Comparison of ENCODE assay signal across 9 cellular contexts in the genomic region with DNA sequence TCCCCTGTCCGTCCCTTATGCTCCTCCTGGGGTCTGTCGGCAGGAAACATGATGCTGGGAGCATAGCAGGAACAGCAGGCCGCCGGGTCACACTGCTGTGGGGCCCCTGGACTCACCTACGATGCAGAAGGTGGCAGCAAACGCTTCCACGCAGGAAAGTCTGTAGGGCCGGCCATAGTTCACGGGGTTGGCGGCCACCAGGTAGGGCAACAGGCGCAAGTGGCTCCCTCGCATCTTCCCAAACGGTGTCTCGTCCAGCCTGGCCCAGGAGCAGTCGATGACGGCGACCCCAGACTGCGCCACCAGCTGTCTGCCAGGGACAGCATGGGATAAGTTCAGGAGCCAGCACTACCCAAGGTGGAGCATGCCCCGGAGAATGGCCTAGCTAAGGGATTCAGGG. TPM values are rescaled to one million over a fixed set of nuclear protein-coding genes. Genes with fewer than 3 reads are reported as not detected.
DNase-seq lines count a peak whose midpoint lies in the region; ATAC-seq, FAIRE-seq and TF ChIP-seq lines count a peak whose summit lies in the region.
"Had no signal": no experiment of that assay in that cellular context is flagged by ENCODE, and none has a peak within 500 bp of the region (broad histone marks: within the 10 kb centered on the region; RNA-seq: fewer than 3 reads in every experiment).

No MANE protein-coding gene starts in this region.

- ATAC-seq in pancreas = no peak

- no peaks in the 10 kb centered on the region for H3K27me3 Mint-ChIP-seq in Caco-2 (ENCODE audit: insufficient read depth, unreplicated experiment)

- H3F3A ChIP-seq in PC-9 (ENCODE audit: insufficient read depth, low read depth) = peaks cover 8% of the 10 kb centered on the region; the same call in 1 of the 2 replicates

- no peak for TF ChIP-seq CTCF in Caco-2 (IDR thresholded peaks at IDR 0.05; ENCODE audit: insufficient read depth in 1 of 2, low read depth in 1 of 2, low read length in 1 of 2, severe bottlenecking in 1 of 2, unreplicated experiment in 1 of 2)
- TF ChIP-seq CTCF in PC-9 (conservative IDR thresholded peaks at IDR 0.05) = no peak
- no peak for TF ChIP-seq CTCF in epithelial cell of proximal tubule (conservative IDR thresholded peaks at IDR 0.05; ENCODE audit: low read depth, low read length)
- no peak for TF ChIP-seq CTCF in pancreas (IDR thresholded peaks at IDR 0.05)

- H3K27ac Mint-ChIP-seq in Caco-2 (ENCODE audit: unreplicated experiment) = no peak overlapping the region

- peak overlapping the region; percentile 95 for H3K4me2 ChIP-seq in PC-9

- H3K27me3 ChIP-seq in Caco-2 (replicated peaks; ENCODE audit: control insufficient read depth, insufficient read depth, low read length) (no peaks in the 10 kb centered on the region), PC-9 (ENCODE audit: insufficient read depth, low read depth) (no peaks in the 10 kb centered on the region), pancreas (no peaks in the 10 kb centered on the region)

- FAIRE-seq in pancreas (lab: Jason Lieb, UNC) = no peak
- no peak for FAIRE-seq in GM12892 (lab: Jason Lieb, UNC)

- 0 out of 2 replicates have a peak, but pooled peaks cover 3% of the 10 kb centered on the region for H3K4me1 ChIP-seq in Caco-2
- H3K4me1 ChIP-seq in PC-9 (replicated peaks; ENCODE audit: insufficient read depth) = peaks cover 17% of the 10 kb centered on the region
- H3K4me1 ChIP-seq in pancreas = peaks cover 10 to 21% (median 13%) of the 10 kb centered on the region in 3 donors

- peaks cover 28% of the 10 kb centered on the region for H3K36me3 Mint-ChIP-seq in Caco-2 (ENCODE audit: insufficient read depth, unreplicated experiment)

- no peak overlapping the region for H3K27ac ChIP-seq in PC-9
- H3K27ac ChIP-seq in pancreas = no peak overlapping the region

- intact Hi-C loops in Caco-2 (cut with micrococcal nuclease; ENCODE audit: unreplicated experiment) = no loop called here
- intact Hi-C loops in PC-9 (cut with micrococcal nuclease; ENCODE audit: unreplicated experiment) = no loop called here
- intact Hi-C loops in pancreas (cut with DNase I) = no loop called here

- H3K9me3 ChIP-seq in Caco-2 = no peaks in the 10 kb centered on the region
- H3K9me3 ChIP-seq in PC-9 (ENCODE audit: insufficient read depth, low read depth) = no peaks in the 10 kb centered on the region
- H3K9me3 ChIP-seq in pancreas = no peaks in the 10 kb centered on the region

- 53 to 69% methylated on average over 19 of the region's 19 CpGs for WGBS in pancreas, 2 donors

- CTCF ChIA-PET in Caco-2 (lab: Charles Lee) (interaction anchor here (0.7 kb wide), 1 partner anchor 13 kb away, joined by 3 read pairs; no protein-coding TSS in a partner anchor), PC-9 (lab: Charles Lee) (no interaction called here)

- POLR2A ChIA-PET in Caco-2 (lab: Charles Lee) = no interaction called here
- POLR2A ChIA-PET in PC-9 (lab: Charles Lee; ENCODE audit: unreplicated experiment) = no interaction called here

- TF ChIP-seq POLR2A in GM12892 (IDR thresholded peaks at IDR 0.05; ENCODE audit: low read depth, low read length) = no peak

- H3K4me3 ChIP-seq in Caco-2 (ENCODE audit: low read depth, low read length) (peak overlapping the region; percentile 79), PC-9 (peak overlapping the region; percentile 96), epithelial cell of proximal tubule (ENCODE audit: low read depth, low read length) (peak overlapping the region; percentile 87), pancreas (peak overlapping the region; percentile 93 to 100 (median 98))

- H3K9me2 ChIP-seq in PC-9 (ENCODE audit: insufficient read depth) = no peaks in the 10 kb centered on the region

- peak overlapping the region; percentile 68 for H3K4me3 Mint-ChIP-seq in Caco-2 (ENCODE audit: unreplicated experiment)

- BruUV-seq in Caco-2 (replicated peaks; lab: Mats Ljungman, UMichigan) (no TSS peak), PC-9 (replicated peaks; lab: Mats Ljungman, UMichigan) (no TSS peak)

- peaks cover 11% of the 10 kb centered on the region for H3K4me1 Mint-ChIP-seq in Caco-2 (ENCODE audit: low read depth, unreplicated experiment)

- 0 out of 2 replicates have a peak, but pooled peaks cover 6% of the 10 kb centered on the region for H4K20me1 ChIP-seq in PC-9 (ENCODE audit: insufficient read depth)

- H3K36me3 ChIP-seq in Caco-2 (ENCODE audit: control insufficient read depth, insufficient read depth, low read length) (no peaks in the 10 kb centered on the region; the same call in 1 of the 2 replicates), PC-9 (ENCODE audit: low read depth) (no peaks in the 10 kb centered on the region), pancreas (peaks cover 0 to 13% (median 0%) of the 10 kb centered on the region in 3 donors)

- H3K79me2 ChIP-seq in PC-9 (ENCODE audit: low read depth) = peaks cover 51% of the 10 kb centered on the region

- H2AFZ ChIP-seq in PC-9 = no peak overlapping the region

- DNase-seq in Caco-2 = no peak
- DNase-seq in PC-9 = no peak
- no peak for DNase-seq in epithelial cell of proximal tubule (ENCODE audit: low read depth)
- DNase-seq in pancreas = peak in 2 of 6 donors; percentile 33 to 70
- DNase-seq in activated gamma-delta T cell treated with Interleukin-2 at 50 U/mL for 16 hours = no peak
- no peak for DNase-seq in activated effector memory CD4-positive, alpha-beta T cell treated with Interleukin-2 at 50 U/mL for 16 hours
- DNase-seq in NCI-H446 (lab: John Stamatoyannopoulos, UW) = no peak
- no peak for DNase-seq in GM12892 (ENCODE audit: insufficient read length)
- DNase-seq: NCI-H1930 had no signal

- H3K9me3 Mint-ChIP-seq in Caco-2 (ENCODE audit: unreplicated experiment) = no peaks in the 10 kb centered on the region

RNA-seq across cellular contexts. Expression of a gene that starts 1.0 kb away (rescaled TPM):
- total RNA-seq in Caco-2 (2022) (48.3 and 48.6 TPM in 2 replicates), PC-9 (2021) (69.5 and 108 TPM in 2 replicates), epithelial cell of proximal tubule (123 and 157 TPM in 2 replicates), pancreas (10 to 100 TPM; 22.2 to 32.3 (median 29.4) TPM)
- polyA plus RNA-seq in pancreas = 10 to 100 TPM; 34.1 to 40.9 TPM
- polyA plus RNA-seq in GM12892 (2012; ENCODE audit: missing spikeins) = 17.8 TPM

RNA-seq across cellular contexts. Expression of a gene that starts 1.0 kb away (rescaled TPM):
- total RNA-seq in Caco-2 (2022) = 37.3 and 37.6 TPM in 2 replicates
- 40.6 and 50.7 TPM in 2 replicates for total RNA-seq in PC-9 (2021)
- 38.3 and 63.9 TPM in 2 replicates for total RNA-seq in epithelial cell of proximal tubule
- total RNA-seq in pancreas = 10 to 100 TPM; 28.0 to 51.5 (median 36.2) TPM
- 10 to 100 TPM; 58.2 to 75.3 TPM for polyA plus RNA-seq in pancreas
- 15.3 TPM for polyA plus RNA-seq in GM12892 (2012; ENCODE audit: missing spikeins)

RNA-seq across cellular contexts. Expression of a gene that starts 17.2 kb away (rescaled TPM):
- total RNA-seq in Caco-2 (2022) (4.2 and 5.0 TPM in 2 replicates), PC-9 (2021) (35.0 and 47.3 TPM in 2 replicates), epithelial cell of proximal tubule (1.5 and 3.9 TPM in 2 replicates), pancreas (10 to 100 TPM in 3 of 6 donors, 1 to 10 TPM in 3; 2.1 to 13.1 (median 9.4) TPM)
- 100 to 1,000 TPM in 1 of 2 donors, 10 to 100 TPM in 1; 47.4 to 110 TPM for polyA plus RNA-seq in pancreas
- 0.36 TPM for polyA plus RNA-seq in GM12892 (2012; ENCODE audit: missing spikeins)

RNA-seq across cellular contexts. Expression of a gene that starts 41.3 kb away (rescaled TPM):
- 178 and 199 TPM in 2 replicates for total RNA-seq in Caco-2 (2022)
- 218 and 271 TPM in 2 replicates for total RNA-seq in PC-9 (2021)
- total RNA-seq in epithelial cell of proximal tubule = 97.0 and 112 TPM in 2 replicates
- total RNA-seq in pancreas = 10 to 100 TPM; 30.0 to 57.9 (median 36.1) TPM
- 10 to 100 TPM; 35.3 to 42.0 TPM for polyA plus RNA-seq in pancreas
- polyA plus RNA-seq in GM12892 (2012; ENCODE audit: missing spikeins) = 148 TPM
